In the genomic region with DNA sequence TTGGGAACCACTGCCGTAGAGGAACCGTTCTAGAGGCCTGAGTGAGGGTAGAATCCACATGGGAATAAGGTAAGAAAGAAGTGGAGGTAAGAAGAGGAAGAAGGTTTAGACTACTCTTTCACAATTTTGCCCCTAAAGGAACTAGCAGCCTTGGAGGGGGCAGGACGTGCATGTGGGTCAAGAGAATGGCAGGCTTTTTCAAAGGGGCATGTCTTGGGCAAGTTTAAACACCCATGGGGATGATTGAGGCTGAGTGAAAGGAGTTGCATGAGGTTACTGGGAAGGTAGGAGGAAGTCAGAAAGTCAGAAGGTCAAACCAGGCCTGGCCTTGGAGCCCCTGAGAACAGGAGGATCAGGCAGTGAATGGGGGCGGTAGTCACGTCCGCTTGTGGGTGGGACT, we compare ENCODE assay signal across 15 cellular contexts. TPM values are rescaled to one million over a fixed set of nuclear protein-coding genes. Genes with fewer than 3 reads are reported as not detected.
DNase-seq lines count a peak whose midpoint lies in the region; ATAC-seq and TF ChIP-seq lines count a peak whose summit lies in the region.
"Had no signal": no experiment of that assay in that cellular context is flagged by ENCODE, and none has a peak within 500 bp of the region (broad histone marks: within the 10 kb centered on the region; RNA-seq: fewer than 3 reads in every experiment).

No MANE protein-coding gene starts in this region.

- POLR2A ChIA-PET in activated CD4-positive, alpha-beta memory T cell treated with anti-CD3 and anti-CD28 coated beads for 36 hours (lab: Charles Lee) = no interaction called here

- no peaks in the 10 kb centered on the region for H3K27me3 ChIP-seq in osteoblast (ENCODE audit: insufficient read depth, low read length)
- no peaks in the 10 kb centered on the region for H3K27me3 ChIP-seq in Peyer's patch
- H3K27me3 ChIP-seq: adrenal gland, ovary had no signal

- ATAC-seq in memory B cell (ENCODE audit: low read depth) = no peak
- ATAC-seq: left lobe of liver, Right ventricle myocardium inferior had no signal

- peaks cover 27% of the 10 kb centered on the region for H3K4me1 ChIP-seq in osteoblast (ENCODE audit: insufficient read depth, low read length)
- peaks cover 0 to 40% (median 29%) of the 10 kb centered on the region in 4 donors for H3K4me1 ChIP-seq in Peyer's patch

- no peak for TF ChIP-seq POLR2A in Peyer's patch (IDR thresholded peaks at IDR 0.05)

- peak overlapping the region; percentile 27 to 93 (median 28) for H3K27ac Mint-ChIP-seq in IgD-negative memory B cell
- peak overlapping the region; percentile 44 for H3K27ac Mint-ChIP-seq in activated CD4-positive, alpha-beta memory T cell treated with anti-CD3 and anti-CD28 coated beads for 36 hours
- H3K27ac Mint-ChIP-seq in memory B cell = peak overlapping the region; percentile 0

- H3K36me3 Mint-ChIP-seq in IgD-negative memory B cell = peaks cover 1% of the 10 kb centered on the region
- peaks cover 9% of the 10 kb centered on the region for H3K36me3 Mint-ChIP-seq in activated CD4-positive, alpha-beta memory T cell treated with anti-CD3 and anti-CD28 coated beads for 36 hours
- H3K36me3 Mint-ChIP-seq in memory B cell = no peaks in the 10 kb centered on the region

- no peaks in the 10 kb centered on the region for H3K79me2 ChIP-seq in osteoblast (ENCODE audit: insufficient read depth, low read length)

- H3K4me3 ChIP-seq in osteoblast (ENCODE audit: insufficient read depth, low read length) = no peak overlapping the region
- no peak overlapping the region for H3K4me3 ChIP-seq in Peyer's patch
- H3K4me3 ChIP-seq: adrenal gland, ovary had no signal

- peak overlapping the region in 2 of 4 donors; percentile 5 to 79 for H3K4me3 Mint-ChIP-seq in IgD-negative memory B cell
- H3K4me3 Mint-ChIP-seq in activated CD4-positive, alpha-beta memory T cell treated with anti-CD3 and anti-CD28 coated beads for 36 hours = no peak overlapping the region
- H3K4me3 Mint-ChIP-seq in memory B cell = no peak overlapping the region

- DNase-seq in CD1c-positive myeloid dendritic cell (ENCODE audit: extremely low spot score) (peak; percentile 27), memory B cell (ENCODE audit: low spot score in 2 of 2) (no peak), T-helper 9 cell (no peak), osteoblast (ENCODE audit: insufficient read length, low spot score, missing footprints) (no peak), NCI-H1694 (lab: John Stamatoyannopoulos, UW) (no peak), Peyer's patch (no peak)
- DNase-seq in activated CD4-positive, alpha-beta memory T cell treated with anti-CD3 and anti-CD28 coated beads for 36 hours = no peak
- DNase-seq: activated CD4-positive, alpha-beta T cell treated with anti-CD3 and anti-CD28 coated beads for 4 hours; adrenal gland; NCI-H446 treated with DMSO at 0.1 percent for 48 hours; ovary; stimulated activated naive CD4-positive, alpha-beta T cell had no signal

- no peaks in the 10 kb centered on the region for H3K9me3 Mint-ChIP-seq in IgD-negative memory B cell
- no peaks in the 10 kb centered on the region for H3K9me3 Mint-ChIP-seq in activated CD4-positive, alpha-beta memory T cell treated with anti-CD3 and anti-CD28 coated beads for 36 hours
- peaks cover 2% of the 10 kb centered on the region for H3K9me3 Mint-ChIP-seq in memory B cell

- H3K36me3 ChIP-seq in osteoblast (ENCODE audit: insufficient read depth, low read length) (no peaks in the 10 kb centered on the region), Peyer's patch (no peaks in the 10 kb centered on the region)
- H3K36me3 ChIP-seq: adrenal gland, ovary had no signal

- no peak overlapping the region for H3K4me2 ChIP-seq in osteoblast (ENCODE audit: insufficient read depth, low read length)

- no peak overlapping the region for H2AFZ ChIP-seq in osteoblast (ENCODE audit: low read length)

- TF ChIP-seq CTCF in osteoblast (IDR thresholded peaks at IDR 0.05; ENCODE audit: extremely low read depth, low read depth, low read length) = no peak
- TF ChIP-seq CTCF in Peyer's patch (IDR thresholded peaks at IDR 0.05) = no peak

- H3K27me3 Mint-ChIP-seq in IgD-negative memory B cell (no peaks in the 10 kb centered on the region), memory B cell (no peaks in the 10 kb centered on the region)
- H3K27me3 Mint-ChIP-seq in activated CD4-positive, alpha-beta memory T cell treated with anti-CD3 and anti-CD28 coated beads for 36 hours = no peaks in the 10 kb centered on the region

- CTCF ChIA-PET in activated CD4-positive, alpha-beta memory T cell treated with anti-CD3 and anti-CD28 coated beads for 36 hours (lab: Charles Lee) = interaction anchor here (0.9 kb wide), 1 partner anchor 44 kb away, joined by 3 read pairs; no protein-coding TSS in a partner anchor

- no peaks in the 10 kb centered on the region for H4K20me1 ChIP-seq in osteoblast (ENCODE audit: insufficient read depth, low read length)

- H3K9me3 ChIP-seq in osteoblast (ENCODE audit: low read depth, low read length) = no peaks in the 10 kb centered on the region
- no peaks in the 10 kb centered on the region for H3K9me3 ChIP-seq in Peyer's patch
- H3K9me3 ChIP-seq: adrenal gland, ovary had no signal

- H3K4me1 Mint-ChIP-seq in IgD-negative memory B cell (peaks cover 36 to 46% (median 44%) of the 10 kb centered on the region in 3 donors), memory B cell (peaks cover 32% of the 10 kb centered on the region)
- H3K4me1 Mint-ChIP-seq in activated CD4-positive, alpha-beta memory T cell treated with anti-CD3 and anti-CD28 coated beads for 36 hours (ENCODE audit: low read depth) = peaks cover 45% of the 10 kb centered on the region

- intact Hi-C loops in activated CD4-positive, alpha-beta memory T cell treated with anti-CD3 and anti-CD28 coated beads for 36 hours (cut with micrococcal nuclease) = no loop called here

- H3K27ac ChIP-seq in osteoblast (ENCODE audit: low read depth, low read length) = no peak overlapping the region
- H3K27ac ChIP-seq in Peyer's patch = peak overlapping the region in 2 of 4 donors; percentile 81 to 82

RNA-seq across cellular contexts. Expression of a gene that starts 10.2 kb away (rescaled TPM):
- 10.5 TPM for polyA plus RNA-seq in IgD-negative memory B cell
- total RNA-seq in activated CD4-positive, alpha-beta memory T cell treated with anti-CD3 and anti-CD28 coated beads for 36 hours = 10 to 100 TPM; 35.7 to 38.0 TPM
- total RNA-seq in osteoblast = 15.9 and 37.1 TPM in 2 replicates
- 10 to 100 TPM in 1 of 4 donors, 1 to 10 TPM in 3; 1.6 to 25.6 (median 5.0) TPM for total RNA-seq in Peyer's patch

RNA-seq across cellular contexts. Expression of a gene that starts 58.9 kb away (rescaled TPM):
- 63.3 TPM for polyA plus RNA-seq in IgD-negative memory B cell
- 1 to 10 TPM; 2.9 to 4.1 TPM for total RNA-seq in activated CD4-positive, alpha-beta memory T cell treated with anti-CD3 and anti-CD28 coated beads for 36 hours
- total RNA-seq in osteoblast = 94.6 and 107 TPM in 2 replicates
- total RNA-seq in Peyer's patch = 10 to 100 TPM; 27.9 to 60.2 (median 28.3) TPM

Comparison
In these comparisons a context has a peak if more than half of its experiments do, and no peak if none do; other contexts are left out.
1. RNA of a gene that starts 58.9 kb away (total RNA-seq): 94.6 to 107 TPM in osteoblast and 27.9 to 60.2 TPM in Peyer's patch; 2.9 to 4.1 TPM in activated CD4-positive, alpha-beta memory T cell treated with anti-CD3 and anti-CD28 coated beads for 36 hours; every median in the first group is over 4 times any median in the second.
2. Peak in every context shown above with its lines, with median percentiles within 50 percentile points of each other: H3K27ac Mint-ChIP-seq.